8 cellular contexts compared by ENCODE assay signal in the genomic region with DNA sequence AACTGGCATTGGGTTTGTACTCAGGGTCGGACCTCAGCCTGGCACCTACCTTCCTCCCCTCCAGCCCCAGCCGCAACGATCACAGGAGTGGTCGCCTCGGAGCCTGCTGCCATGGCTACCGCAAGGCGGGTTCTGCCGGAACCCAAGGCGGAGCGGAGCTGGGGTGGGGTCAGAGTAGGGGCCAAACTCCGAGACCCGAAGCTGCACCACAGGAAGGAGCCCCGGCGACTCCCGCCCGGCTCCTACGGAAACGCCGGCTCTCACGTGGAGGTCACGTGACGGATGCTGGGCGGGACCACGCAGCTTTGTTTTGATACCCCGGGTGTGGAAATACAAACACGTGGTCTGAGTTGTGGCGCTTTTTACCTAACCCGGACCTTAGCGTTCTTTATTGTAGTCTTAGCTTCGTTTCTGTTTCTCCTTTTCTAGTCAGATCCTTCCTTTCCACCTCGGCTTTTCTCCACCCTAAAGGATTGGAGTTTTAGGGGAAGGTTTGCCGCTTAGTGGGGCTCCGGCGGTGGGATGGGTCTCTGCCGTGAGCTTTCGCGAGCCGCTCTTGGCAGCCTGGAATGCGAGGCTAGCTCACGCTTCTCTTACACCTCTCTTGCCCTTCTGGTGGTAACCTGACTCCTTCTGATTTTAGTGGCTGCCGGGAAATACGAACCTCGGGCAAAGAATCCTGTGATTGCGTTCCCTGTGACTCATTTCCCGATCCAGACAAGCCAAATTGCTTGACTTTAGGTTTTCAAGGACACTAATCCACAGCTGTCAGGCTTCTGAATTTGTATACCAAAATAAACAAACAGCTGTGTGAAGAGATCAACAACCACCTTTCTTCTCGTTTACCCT. TPM values are rescaled to one million over a fixed set of nuclear protein-coding genes. Genes with fewer than 3 reads are reported as not detected.
DNase-seq lines count a peak whose midpoint lies in the region; ATAC-seq, FAIRE-seq and TF ChIP-seq lines count a peak whose summit lies in the region.

Gene HSPBAP1, minus strand, starts transcription at position 264 of the 849 bp plus-strand sequence. Its CDS starts 151 bp downstream, at position 113.

- H3K9me3 ChIP-seq in DND-41 (ENCODE audit: insufficient read depth, low read length, severe bottlenecking) (no peaks in the 10 kb centered on the region), MM.1S (replicated peaks; ENCODE audit: insufficient read depth, low read length) (no peaks in the 10 kb centered on the region), pancreas (no peaks in the 10 kb centered on the region), tibial nerve (no peaks in the 10 kb centered on the region)

- no peaks in the 10 kb centered on the region for H3K9me2 ChIP-seq in MM.1S (replicated peaks; ENCODE audit: insufficient read depth, low read length)

- TF ChIP-seq CTCF in DND-41 (IDR thresholded peaks at IDR 0.05; ENCODE audit: borderline replicate concordance, extremely low read depth, low read length, poor library complexity, severe bottlenecking) (no peak), MM.1S (IDR thresholded peaks at IDR 0.05; ENCODE audit: low read length) (no peak), pancreas (IDR thresholded peaks at IDR 0.05) (no peak), tibial nerve (IDR thresholded peaks at IDR 0.05) (no peak)

- 0% methylated on average over 46 of the region's 46 CpGs for WGBS in pancreas, 2 donors
- 0% methylated on average over 26 to 44 of the region's 46 CpGs for WGBS in tibial nerve, 2 donors

- H3K9ac ChIP-seq in DND-41 (ENCODE audit: low read depth, low read length) (peak within 1 kb of the TSS; percentile 72), MM.1S (ENCODE audit: low read length) (peak within 1 kb of the TSS; percentile 84)

- H3K79me2 ChIP-seq in DND-41 (ENCODE audit: insufficient read depth, low read length) = peaks cover 37% of the 10 kb centered on the region
- H3K79me2 ChIP-seq in MM.1S (ENCODE audit: low read length) = peaks cover 48% of the 10 kb centered on the region

- H3F3A ChIP-seq in MM.1S (ENCODE audit: insufficient read depth, low read length) = peaks cover 8% of the 10 kb centered on the region; the same call in 1 of the 2 replicates

- H3K4me3 ChIP-seq in DND-41 (ENCODE audit: low read depth in 1 of 2, low read length in 2 of 2) (peak within 1 kb of the TSS; percentile 58 to 95), MM.1S (ENCODE audit: low read length) (peak within 1 kb of the TSS; percentile 84), pancreas (peak within 1 kb of the TSS; percentile 62 to 84 (median 75)), tibial nerve (peak within 1 kb of the TSS; percentile 44 to 90 (median 64))

- ATAC-seq in DND-41 (ENCODE audit: insufficient read depth, low read depth) = peak; percentile 73
- ATAC-seq in pancreas = peak; percentile 73 to 83 (median 76)

- intact Hi-C loops in pancreas (cut with DNase I) = no loop called here

- H4K20me1 ChIP-seq in DND-41 (ENCODE audit: insufficient read depth, low read length) (no peaks in the 10 kb centered on the region), MM.1S (ENCODE audit: insufficient read depth, low read length) (no peaks in the 10 kb centered on the region)

- H3K27ac ChIP-seq in DND-41 (ENCODE audit: low read length) (peak within 1 kb of the TSS; percentile 84), MM.1S (ENCODE audit: low read length) (peak within 1 kb of the TSS; percentile 92), pancreas (peak within 1 kb of the TSS; percentile 91 to 96 (median 94)), tibial nerve (peak within 1 kb of the TSS; percentile 84 to 95 (median 88))

- H3K4me1 ChIP-seq in DND-41 (ENCODE audit: insufficient read depth, low read length) (peaks cover 56% of the 10 kb centered on the region), MM.1S (ENCODE audit: low read length) (peaks cover 11% of the 10 kb centered on the region), pancreas (peaks cover 0 to 15% (median 8%) of the 10 kb centered on the region in 3 donors), tibial nerve (peaks cover 0 to 41% (median 6%) of the 10 kb centered on the region in 4 donors)

- H3K4me2 ChIP-seq in DND-41 (ENCODE audit: insufficient read depth, low read length) (peak within 1 kb of the TSS; percentile 94), MM.1S (ENCODE audit: low read depth, low read length) (peak within 1 kb of the TSS; percentile 98)

- no peaks in the 10 kb centered on the region for H3K36me3 ChIP-seq in DND-41 (ENCODE audit: insufficient read depth, low read length)
- no peaks in the 10 kb centered on the region for H3K36me3 ChIP-seq in MM.1S (replicated peaks; ENCODE audit: insufficient read depth, low read length)
- no peaks in the 10 kb centered on the region for H3K36me3 ChIP-seq in pancreas
- H3K36me3 ChIP-seq in tibial nerve = no peaks in the 10 kb centered on the region

- H2AFZ ChIP-seq in DND-41 (ENCODE audit: low read depth, low read length) (peak within 1 kb of the TSS; percentile 99), MM.1S (ENCODE audit: low read length) (peak within 1 kb of the TSS; percentile 84)

- no peak for FAIRE-seq in pancreas (lab: Jason Lieb, UNC)

- TF ChIP-seq EP300 in tibial nerve (IDR thresholded peaks at IDR 0.05) = peak; percentile 84 to 88

- peak; percentile 91 for DNase-seq in DND-41
- peak; percentile 91 for DNase-seq in H4 (ENCODE audit: low spot score)
- peak; percentile 96 for DNase-seq in MM.1S
- DNase-seq in activated effector memory CD4-positive, alpha-beta T cell treated with Interleukin-2 at 50 U/mL for 16 hours = peak; percentile 86
- DNase-seq in globus pallidus (ENCODE audit: low spot score) = peak; percentile 91
- peak; percentile 83 to 93 (median 89) for DNase-seq in pancreas
- DNase-seq in tibial nerve (ENCODE audit: low spot score in 2 of 2) = peak; percentile 90 to 97
- DNase-seq in NCI-H446 (lab: John Stamatoyannopoulos, UW) = no peak

- H3K27me3 ChIP-seq in DND-41 (ENCODE audit: insufficient read depth, low read length, poor library complexity) (no peaks in the 10 kb centered on the region), MM.1S (replicated peaks; ENCODE audit: insufficient read depth, low read length) (no peaks in the 10 kb centered on the region), pancreas (no peaks in the 10 kb centered on the region), tibial nerve (no peaks in the 10 kb centered on the region)

- peak; percentile 63 to 65 for TF ChIP-seq POLR2A in tibial nerve (IDR thresholded peaks at IDR 0.05)

RNA-seq across cellular contexts. Expression of gene HSPBAP1, which starts in this region (rescaled TPM):
- 7.0 and 8.6 TPM in 2 replicates for total RNA-seq in H4 (2014; rRNA removed; shearing (Covaris generic))
- total RNA-seq in pancreas = 1 to 10 TPM; 3.1 to 7.5 (median 4.3) TPM
- 10 to 100 TPM; 11.1 to 20.4 TPM for polyA plus RNA-seq in pancreas
- 10 to 100 TPM; 10.9 to 15.3 (median 12.9) TPM for total RNA-seq in tibial nerve

Comparison
In these comparisons a context has a peak if more than half of its experiments do, and no peak if none do; other contexts are left out.
1. DNase-seq: peak in DND-41 (single experiment), H4 (single experiment), MM.1S (single experiment), activated effector memory CD4-positive, alpha-beta T cell treated with Interleukin-2 at 50 U/mL for 16 hours (single experiment), globus pallidus (single experiment), pancreas (6 of 6) and tibial nerve (2 of 2); none in NCI-H446 (0 of 2).
2. Peak in every context shown above with its lines, with median percentiles within 50 percentile points of each other: H3K27ac ChIP-seq and H3K4me3 ChIP-seq.